Comparison of ENCODE assay signal across 22 cellular contexts in the genomic region with DNA sequence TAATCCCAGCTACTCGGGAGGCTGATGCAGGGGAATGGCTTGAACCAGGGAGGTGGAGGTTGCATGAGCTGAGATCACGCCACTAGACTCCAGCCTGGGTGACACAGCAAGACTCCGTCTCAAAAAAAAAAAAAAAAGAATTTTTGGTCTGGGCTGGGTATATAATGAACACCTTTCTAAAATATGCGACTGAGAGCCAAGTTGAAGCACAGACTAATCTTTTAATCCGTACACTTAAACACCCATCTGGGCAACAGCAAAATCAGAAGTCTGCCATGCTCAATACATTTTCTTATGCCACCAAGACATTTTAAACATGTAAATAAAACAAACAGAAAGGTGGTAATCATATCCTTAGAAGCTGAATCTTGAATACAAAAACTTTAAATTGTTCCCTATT. TPM values are rescaled to one million over a fixed set of nuclear protein-coding genes. Genes with fewer than 3 reads are reported as not detected.
DNase-seq lines count a peak whose midpoint lies in the region; ATAC-seq, FAIRE-seq and TF ChIP-seq lines count a peak whose summit lies in the region.
"Had no signal": no experiment of that assay in that cellular context is flagged by ENCODE, and none has a peak within 500 bp of the region (broad histone marks: within the 10 kb centered on the region; RNA-seq: fewer than 3 reads in every experiment).

No MANE protein-coding gene starts in this region.

- H3K4me3 Mint-ChIP-seq in H9, result no peak overlapping the region
- H3K4me3 Mint-ChIP-seq: CD14-positive monocyte; CD4-positive, alpha-beta T cell; CD8-positive, alpha-beta memory T cell; GM23338; HFFc6 had no signal

- H3K4me1 ChIP-seq in ascending aorta, result no peaks in the 10 kb centered on the region
- peaks cover 0 to 19% of the 10 kb centered on the region in 2 donors for H3K4me1 ChIP-seq in thoracic aorta (ENCODE audit: control insufficient read depth in 1 of 2, low read depth in 2 of 2)
- H3K4me1 ChIP-seq in H9 (ENCODE audit: insufficient read depth, low read length), result no peaks in the 10 kb centered on the region
- H3K4me1 ChIP-seq: A549, BE2C, HAP-1 had no signal

- FAIRE-seq in D721Med (lab: Jason Lieb, UNC), result peak; percentile 88
- FAIRE-seq in GM12892 (lab: Jason Lieb, UNC), result no peak
- FAIRE-seq: A549, G401.6 had no signal

- H3K14ac ChIP-seq in H9 (ENCODE audit: insufficient read depth, low read length), result no peak overlapping the region

- intact Hi-C loops in ascending aorta (cut with DNase I), result no loop called here

- no peak overlapping the region for H2BK5ac ChIP-seq in H9 (ENCODE audit: insufficient read length, low read length)

- no peaks in the 10 kb centered on the region; the same call in 1 of the 2 replicates for H3K27me3 Mint-ChIP-seq in H9 (ENCODE audit: low read depth)
- H3K27me3 Mint-ChIP-seq: CD4-positive, alpha-beta T cell; CD8-positive, alpha-beta memory T cell had no signal

- no peak overlapping the region for H3K18ac ChIP-seq in H9 (ENCODE audit: insufficient read length, low read depth, low read length)

- ATAC-seq in thoracic aorta (ENCODE audit: insufficient number of reproducible peaks, low FRiP score, low read depth), result no peak
- ATAC-seq: A549, GM23338 had no signal

- H3K9me3 ChIP-seq in ascending aorta, result no peaks in the 10 kb centered on the region
- H3K9me3 ChIP-seq in thoracic aorta, result no peaks in the 10 kb centered on the region
- H3K9me3 ChIP-seq in H9 (ENCODE audit: control insufficient read depth, low read depth, low read length), result no peaks in the 10 kb centered on the region
- H3K9me3 ChIP-seq: A549; BE2C; BLaER1 treated with 17β-estradiol and CSF1 and Interleukin-3, amounts not matched to agents 10 nM and 100 nM; HAP-1 had no signal

- DNase-seq in D721Med (ENCODE audit: insufficient read length, low spot score), result peak; percentile 59
- peak; percentile 68 for DNase-seq in NCI-H82 (lab: John Stamatoyannopoulos, UW)
- DNase-seq in ascending aorta (ENCODE audit: low spot score in 2 of 2), result no peak
- DNase-seq in thoracic aorta (ENCODE audit: low spot score), result no peak
- DNase-seq in epidermal melanocyte (ENCODE audit: insufficient read length, low spot score), result no peak
- DNase-seq in GM12892 (ENCODE audit: insufficient read length), result no peak
- DNase-seq in H9, result no peak
- DNase-seq: 8988T; ACHN; AML-193; BE2C; CD4-positive, alpha-beta T cell; CD8-positive, alpha-beta memory T cell; DMS153; DND-41; HFFc6 had no signal

- TF ChIP-seq POLR2A in GM12892 (IDR thresholded peaks at IDR 0.05; ENCODE audit: low read depth, low read length), result no peak

- H4K91ac ChIP-seq in H9 (ENCODE audit: insufficient read length, low read depth, low read length), result no peak overlapping the region

- TF ChIP-seq CTCF in D721Med (IDR thresholded peaks at IDR 0.05; ENCODE audit: insufficient read depth, missing control alignments) (no peak), ascending aorta (IDR thresholded peaks at IDR 0.05) (no peak), thoracic aorta (IDR thresholded peaks at IDR 0.05) (no peak), H9 (conservative IDR thresholded peaks at IDR 0.05) (no peak)

- H4K5ac ChIP-seq in H9 (ENCODE audit: insufficient read length, low read depth, low read length), result no peak overlapping the region

- no peak overlapping the region for H3T11ph ChIP-seq in H9 (ENCODE audit: low read length)

- no peak overlapping the region for H2BK20ac ChIP-seq in H9 (ENCODE audit: low read depth, low read length, poor library complexity, severe bottlenecking)

- H3K23me2 ChIP-seq in H9 (ENCODE audit: insufficient read length, low read depth, low read length, poor library complexity, severe bottlenecking), result no peaks in the 10 kb centered on the region

- H3K27me3 ChIP-seq in ascending aorta (no peaks in the 10 kb centered on the region), thoracic aorta (replicated peaks; ENCODE audit: insufficient read depth) (no peaks in the 10 kb centered on the region), H9 (ENCODE audit: insufficient read depth, low read length) (no peaks in the 10 kb centered on the region)
- H3K27me3 ChIP-seq: BE2C; BLaER1 treated with 17β-estradiol and CSF1 and Interleukin-3, amounts not matched to agents 10 nM and 100 nM had no signal

- H3K36me3 ChIP-seq in ascending aorta (peaks cover 13 to 27% of the 10 kb centered on the region in 2 donors), thoracic aorta (peaks cover 8% of the 10 kb centered on the region)

- H4K8ac ChIP-seq in H9 (replicated peaks; ENCODE audit: insufficient read length, low read depth, low read length), result no peak overlapping the region

- H3K27ac ChIP-seq in ascending aorta, result peak overlapping the region; percentile 15 to 39
- H3K27ac ChIP-seq in thoracic aorta, result peak overlapping the region; percentile 46 to 54
- H3K27ac ChIP-seq in H9 (ENCODE audit: insufficient read length, low read depth, low read length), result no peak overlapping the region
- H3K27ac ChIP-seq: A549; BLaER1 treated with 17β-estradiol and CSF1 and Interleukin-3, amounts not matched to agents 10 nM and 100 nM had no signal

- no peak overlapping the region for H3K56ac ChIP-seq in H9 (ENCODE audit: insufficient read length, low read depth, low read length)

- H3K4me3 ChIP-seq in ascending aorta (no peak overlapping the region), thoracic aorta (no peak overlapping the region)
- H3K4me3 ChIP-seq: A549; BLaER1 treated with 17β-estradiol and CSF1 and Interleukin-3, amounts not matched to agents 10 nM and 100 nM; GM23338; HAP-1 had no signal

- no peak overlapping the region for H2AK5ac ChIP-seq in H9 (ENCODE audit: insufficient read length, low read length)

- no peak overlapping the region for H3K4me2 ChIP-seq in H9 (ENCODE audit: insufficient read depth, insufficient read length, low read length)
- H3K4me2 ChIP-seq: A549; BLaER1 treated with 17β-estradiol and CSF1 and Interleukin-3, amounts not matched to agents 10 nM and 100 nM; GM23338 had no signal

- peaks cover 3 to 19% (median 16%) of the 10 kb centered on the region in 3 experiments; a peak in 6 of 7 replicates for H3K36me3 Mint-ChIP-seq in H9 (ENCODE audit: insufficient read depth in 1 of 3, low read depth in 3 of 3)

- H2BK12ac ChIP-seq in H9 (ENCODE audit: insufficient read length, low read depth, low read length), result no peak overlapping the region

- H3K79me1 ChIP-seq in H9 (ENCODE audit: insufficient read depth, low read depth, low read length, poor library complexity, severe bottlenecking), result no peaks in the 10 kb centered on the region

- no peak overlapping the region for H2BK120ac ChIP-seq in H9 (ENCODE audit: low read depth, low read length, poor library complexity, severe bottlenecking)

- no peak overlapping the region for H3K23ac ChIP-seq in H9 (ENCODE audit: insufficient read length, low read depth, low read length)

- no peak overlapping the region for H3K4ac ChIP-seq in H9 (ENCODE audit: low read depth, low read length)

- H3K27ac Mint-ChIP-seq in H9, result no peak overlapping the region
- H3K27ac Mint-ChIP-seq: CD14-positive monocyte; CD4-positive, alpha-beta T cell; GM23338; HFFc6 had no signal

- H2AFZ ChIP-seq in H9 (ENCODE audit: low read length), result no peak overlapping the region
- H2AFZ ChIP-seq: GM23338 had no signal

- no CpG with 5 or more reads among the region's 5 CpGs for WGBS in H9 (ENCODE audit: extremely low coverage, insufficient read length, low lambda C conversion rate)

- no peaks in the 10 kb centered on the region for H3K79me2 ChIP-seq in H9 (ENCODE audit: insufficient read depth, low read length)

- H3K9ac ChIP-seq in H9 (ENCODE audit: extremely low read depth, insufficient read length, low read length), result no peak overlapping the region
- H3K9ac ChIP-seq: BLaER1 treated with 17β-estradiol and CSF1 and Interleukin-3, amounts not matched to agents 10 nM and 100 nM had no signal

- H3K4me1 Mint-ChIP-seq in H9, result no peaks in the 10 kb centered on the region
- H3K4me1 Mint-ChIP-seq: CD8-positive, alpha-beta memory T cell; GM23338 had no signal

- H2BK15ac ChIP-seq in H9 (ENCODE audit: low read depth, low read length), result no peak overlapping the region

- H4K20me1 ChIP-seq in H9 (ENCODE audit: control insufficient read depth, insufficient read depth, insufficient read length), result no peaks in the 10 kb centered on the region

- no peaks in the 10 kb centered on the region; a peak in 1 of 5 replicates for H3K9me3 Mint-ChIP-seq in H9
- H3K9me3 Mint-ChIP-seq: CD4-positive, alpha-beta T cell; CD8-positive, alpha-beta memory T cell; GM23338; HFFc6 had no signal

RNA-seq across cellular contexts. Expression of gene ABCB10, which starts 31.6 kb away (rescaled TPM):
- total RNA-seq in ascending aorta, result 25.2 TPM
- total RNA-seq in thoracic aorta, result 10 to 100 TPM; 25.0 to 27.7 TPM
- polyA plus RNA-seq in GM12892 (2012; ENCODE audit: missing spikeins), result 21.9 TPM
- total RNA-seq in H9 (2021), result 13.8 and 14.5 TPM in 2 replicates

RNA-seq across cellular contexts. Expression of gene TAF5L, which starts 35.8 kb away (rescaled TPM):
- total RNA-seq in ascending aorta, result 21.7 TPM
- total RNA-seq in thoracic aorta, result 10 to 100 TPM; 21.5 to 29.8 TPM
- 16.7 TPM for polyA plus RNA-seq in GM12892 (2012; ENCODE audit: missing spikeins)
- total RNA-seq in H9 (2021), result 30.3 and 33.6 TPM in 2 replicates

RNA-seq across cellular contexts. Expression of gene URB2, which starts 35.9 kb away (rescaled TPM):
- total RNA-seq in ascending aorta, result 1.8 TPM
- total RNA-seq in thoracic aorta, result 10 to 100 TPM in 1 of 2 donors, 1 to 10 TPM in 1; 8.5 to 26.9 TPM
- 6.7 TPM for polyA plus RNA-seq in GM12892 (2012; ENCODE audit: missing spikeins)
- total RNA-seq in H9 (2021), result 51.9 and 53.2 TPM in 2 replicates

Comparison
In these comparisons a context has a peak if more than half of its experiments do, and no peak if none do; other contexts are left out.
1. DNase-seq: peak in D721Med (single experiment) and NCI-H82 (single experiment); none in ascending aorta (0 of 2), thoracic aorta (single experiment), epidermal melanocyte (single experiment), GM12892 (single experiment) and H9 (single experiment).